In the genomic region with DNA sequence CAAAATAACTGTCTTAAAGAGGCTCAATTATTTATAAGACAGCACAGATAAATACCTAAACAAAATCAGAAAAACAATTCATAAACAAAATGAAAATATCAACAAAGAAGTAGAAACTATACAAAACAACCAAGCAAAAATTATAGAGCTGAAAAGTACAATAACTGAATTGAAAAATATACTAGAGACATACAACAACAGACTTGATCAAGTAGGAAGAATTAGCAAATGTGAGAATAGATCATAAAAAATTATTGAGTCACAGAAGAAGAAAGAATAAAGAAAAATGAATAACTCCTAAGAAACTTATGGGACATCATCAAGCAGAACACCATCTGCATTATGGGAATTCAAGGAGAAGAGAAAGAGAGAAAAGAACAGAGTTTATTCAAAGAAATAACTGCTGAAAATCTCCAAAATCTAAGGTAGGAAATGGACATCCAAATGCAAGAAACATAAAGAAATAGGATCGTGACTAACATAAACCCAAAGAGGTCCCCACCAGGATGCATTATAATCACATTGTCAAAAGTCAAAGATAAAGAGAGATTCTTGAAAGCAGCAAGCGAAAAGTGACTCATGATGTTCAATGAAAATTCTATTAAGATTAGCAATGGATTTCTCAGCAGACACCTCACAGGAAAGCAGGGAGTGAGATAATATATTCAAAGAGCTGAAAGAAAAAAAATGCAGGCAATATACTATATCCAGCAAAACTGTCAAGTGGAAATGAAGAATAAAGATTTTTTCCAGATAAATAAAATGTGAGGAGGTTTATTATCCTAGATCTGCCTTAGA, we compare ENCODE assay signal across 17 cellular contexts.
A peak's percentile ranks its signal among the peaks of the same experiment; 100 is the strongest.
DNase-seq lines count a peak whose midpoint lies in the region; ATAC-seq and TF ChIP-seq lines count a peak whose summit lies in the region.
"Had no signal": no experiment of that assay in that cellular context is flagged by ENCODE, and none has a peak within 500 bp of the region (broad histone marks: within the 10 kb centered on the region; RNA-seq: fewer than 3 reads in every experiment).

No MANE protein-coding gene starts in this region.

- H3K27me3 ChIP-seq in IMR-90 (ENCODE audit: control insufficient read depth, insufficient read depth, low read length), result no peaks in the 10 kb centered on the region
- H3K27me3 ChIP-seq: right atrium auricular region had no signal

- H4K91ac ChIP-seq in IMR-90 (ENCODE audit: insufficient read depth, low read depth, low read length), result no peak overlapping the region

- H3K27ac ChIP-seq in IMR-90 (ENCODE audit: insufficient read depth, low read length), result no peak overlapping the region
- H3K27ac ChIP-seq: coronary artery, right atrium auricular region had no signal

- H3K56ac ChIP-seq in IMR-90 (ENCODE audit: extremely low read depth, insufficient read depth, low read length), result no peak overlapping the region

- no peak for TF ChIP-seq CTCF in AG10803 (conservative IDR thresholded peaks at IDR 0.05; ENCODE audit: low read length)
- TF ChIP-seq CTCF in IMR-90 (conservative IDR thresholded peaks at IDR 0.05; ENCODE audit: low read depth, low read length), result no peak
- no peak for TF ChIP-seq CTCF in astrocyte of the spinal cord (IDR thresholded peaks at IDR 0.05; ENCODE audit: low read depth, low read length)

- no peak overlapping the region for H3K4me2 ChIP-seq in IMR-90 (ENCODE audit: low read depth, low read length)

- H3K23ac ChIP-seq in IMR-90 (ENCODE audit: low read depth, low read length), result no peak overlapping the region

- H3K4me3 ChIP-seq in AG10803 (ENCODE audit: low read length), result no peak overlapping the region
- H3K4me3 ChIP-seq in IMR-90 (ENCODE audit: insufficient read depth, low read depth, low read length), result no peak overlapping the region
- no peak overlapping the region for H3K4me3 ChIP-seq in astrocyte of the spinal cord (ENCODE audit: low read depth, low read length)
- H3K4me3 ChIP-seq: coronary artery, right atrium auricular region had no signal

- ATAC-seq in IMR-90 (ENCODE audit: low read depth) (no peak), HG02571 (IDR thresholded peaks at IDR 0.05; ENCODE audit: unreplicated experiment) (no peak)

- no peak overlapping the region for H2AFZ ChIP-seq in IMR-90 (replicated peaks; ENCODE audit: low read length, poor library complexity)

- TF ChIP-seq RAD21 in IMR-90 (IDR thresholded peaks at IDR 0.05; ENCODE audit: low read length), result no peak

- peaks cover 2% of the 10 kb centered on the region; the same call in 1 of the 2 replicates for H3K4me1 ChIP-seq in IMR-90 (ENCODE audit: control insufficient read depth, insufficient read depth, low read length)
- H3K4me1 ChIP-seq: right atrium auricular region had no signal

- TF ChIP-seq POLR2A in IMR-90 (IDR thresholded peaks at IDR 0.05; ENCODE audit: low read depth, low read length), result no peak

- dilution Hi-C loops in IMR-90 (cut with HindIII; ENCODE audit: low sequenced_read_pairs, unreplicated experiment), result no loop called here

- H2AK5ac ChIP-seq in IMR-90 (ENCODE audit: low read depth, low read length), result no peak overlapping the region

- H3K36me3 ChIP-seq in IMR-90 (ENCODE audit: control insufficient read depth, insufficient read depth, low read length), result no peaks in the 10 kb centered on the region
- H3K36me3 ChIP-seq: right atrium auricular region had no signal

- DNase-seq in AG10803 (ENCODE audit: low read depth) (peak; percentile 35), IMR-90 (peak; percentile 82), astrocyte of the spinal cord (ENCODE audit: low read depth, low spot score) (peak; percentile 62), iris pigment epithelial cell (ENCODE audit: low read depth) (peak; percentile 71), NCI-H510A (lab: John Stamatoyannopoulos, UW) (no peak), posterior cingulate gyrus (no peak)
- DNase-seq in activated naive CD4-positive, alpha-beta T cell treated with anti-CD3 and anti-CD28 coated beads, Interleukin-2, amount 50 U/mL, for 16 hours, result no peak
- DNase-seq: AML-193; head of caudate nucleus; immature natural killer cell; KG1; NCI-H774; RPMI8226; stimulated activated CD4-positive, alpha-beta T cell treated with anti-CD3 and anti-CD28 coated beads, Interleukin-1b, Interleukin-23, amount 100 ng/mL, for 48 hours had no signal

- in situ Hi-C loops in IMR-90 (cut with MboI; ENCODE audit: low sequenced_read_pairs) (no loop called here), astrocyte of the spinal cord (cut with HindIII; ENCODE audit: low sequenced_read_pairs) (no loop called here)

- peak overlapping the region; percentile 82; the same call in 1 of the 2 replicates for H3K4ac ChIP-seq in IMR-90 (ENCODE audit: low read depth, low read length)

- CTCF ChIA-PET in IMR-90 (lab: Yijun Ruan, JAX), result interaction anchor here (1.0 to 1.5 kb wide), 2 partner anchors 9 to 16 kb away, joined by 3 to 4 read pairs; no protein-coding TSS in a partner anchor

- H3K9ac ChIP-seq in IMR-90 (ENCODE audit: low read depth, low read length), result no peak overlapping the region

- no peak overlapping the region for H2BK15ac ChIP-seq in IMR-90 (ENCODE audit: low read depth, low read length)

- no peaks in the 10 kb centered on the region for H3K9me1 ChIP-seq in IMR-90 (ENCODE audit: insufficient read depth, low read length)

- no peaks in the 10 kb centered on the region for H3K79me1 ChIP-seq in IMR-90 (ENCODE audit: low read depth in 1 of 2, low read length in 2 of 2)

- H3K18ac ChIP-seq in IMR-90 (ENCODE audit: low read depth, low read length), result no peak overlapping the region; the same call in 1 of the 2 replicates

- H2BK120ac ChIP-seq in IMR-90 (ENCODE audit: low read depth, low read length), result peak overlapping the region; percentile 83

- H4K5ac ChIP-seq in IMR-90 (ENCODE audit: low read depth, low read length), result no peak overlapping the region

- no CpG with 5 or more reads among the region's 2 CpGs for WGBS in IMR-90 (ENCODE audit: extremely low coverage in 2 of 2, insufficient read length in 1 of 2), 2 experiments

- POLR2A ChIA-PET in IMR-90 (lab: Charles Lee; ENCODE audit: unreplicated experiment), result no interaction called here

- no peaks in the 10 kb centered on the region; the same call in 1 of the 2 replicates for H3K9me3 ChIP-seq in IMR-90 (ENCODE audit: control insufficient read depth, insufficient read depth, low read length)

- no peak overlapping the region for H3K14ac ChIP-seq in IMR-90 (replicated peaks; ENCODE audit: low read depth, low read length)

- TSS peak; percentile 62 for BruUV-seq in IMR-90 (replicated peaks; lab: Mats Ljungman, UMichigan)

- H4K20me1 ChIP-seq in IMR-90 (ENCODE audit: insufficient read depth, low read length), result no peaks in the 10 kb centered on the region

- H2BK5ac ChIP-seq in IMR-90 (ENCODE audit: low read depth, low read length, poor library complexity, severe bottlenecking), result peak overlapping the region; percentile 86

- H2BK20ac ChIP-seq in IMR-90 (ENCODE audit: low read depth, low read length), result peak overlapping the region; percentile 54; the same call in 1 of the 2 replicates

- H4K8ac ChIP-seq in IMR-90 (ENCODE audit: low read depth in 2 of 2, low read length in 2 of 2), result peak overlapping the region; percentile 44 to 59; a peak in 3 of 4 replicates

- intact Hi-C loops in IMR-90 (cut with micrococcal nuclease) (no loop called here), posterior cingulate gyrus (cut with DNase I) (no loop called here)

- no peak overlapping the region for H2AK9ac ChIP-seq in IMR-90 (replicated peaks; ENCODE audit: low read depth, low read length, poor library complexity)

TF ChIP-seq in IMR-90, 13 proteins besides CTCF, POLR2A, EP300 and RAD21:
- TF ChIP-seq BHLHE40 (IDR thresholded peaks at IDR 0.05; ENCODE audit: low read depth, low read length), result peak; percentile 27; the same call in 1 of the 2 replicates
- TF ChIP-seq FOS (IDR thresholded peaks at IDR 0.05; ENCODE audit: low read depth, low read length), result peak; percentile 51; the same call in 1 of the 2 replicates
- TF ChIP-seq MAFK (IDR thresholded peaks at IDR 0.05; ENCODE audit: low read depth, low read length), result 0 out of 2 replicates have a peak, but pooled peaks have one; percentile 4
- 0 out of 2 replicates have a peak, but pooled peaks have one; percentile 17 for TF ChIP-seq CEBPB (IDR thresholded peaks at IDR 0.05; ENCODE audit: low read depth, low read length)
- TF ChIP-seq, protein P1, sequence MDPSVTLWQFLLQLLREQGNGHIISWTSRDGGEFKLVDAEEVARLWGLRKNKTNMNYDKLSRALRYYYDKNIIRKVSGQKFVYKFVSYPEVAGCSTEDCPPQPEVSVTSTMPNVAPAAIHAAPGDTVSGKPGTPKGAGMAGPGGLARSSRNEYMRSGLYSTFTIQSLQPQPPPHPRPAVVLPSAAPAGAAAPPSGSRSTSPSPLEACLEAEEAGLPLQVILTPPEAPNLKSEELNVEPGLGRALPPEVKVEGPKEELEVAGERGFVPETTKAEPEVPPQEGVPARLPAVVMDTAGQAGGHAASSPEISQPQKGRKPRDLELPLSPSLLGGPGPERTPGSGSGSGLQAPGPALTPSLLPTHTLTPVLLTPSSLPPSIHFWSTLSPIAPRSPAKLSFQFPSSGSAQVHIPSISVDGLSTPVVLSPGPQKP (IDR thresholded peaks at IDR 0.05; ENCODE audit: borderline replicate concordance, low read depth, low read length), result no peak

Comparison
In these comparisons a context has a peak if more than half of its experiments do, and no peak if none do; other contexts are left out.
1. DNase-seq: peak in AG10803 (single experiment), IMR-90 (single experiment), astrocyte of the spinal cord (single experiment) and iris pigment epithelial cell (single experiment); none in NCI-H510A (single experiment), activated naive CD4-positive, alpha-beta T cell treated with anti-CD3 and anti-CD28 coated beads, Interleukin-2, amount 50 U/mL, for 16 hours (single experiment) and posterior cingulate gyrus (0 of 10).